In the genomic region with DNA sequence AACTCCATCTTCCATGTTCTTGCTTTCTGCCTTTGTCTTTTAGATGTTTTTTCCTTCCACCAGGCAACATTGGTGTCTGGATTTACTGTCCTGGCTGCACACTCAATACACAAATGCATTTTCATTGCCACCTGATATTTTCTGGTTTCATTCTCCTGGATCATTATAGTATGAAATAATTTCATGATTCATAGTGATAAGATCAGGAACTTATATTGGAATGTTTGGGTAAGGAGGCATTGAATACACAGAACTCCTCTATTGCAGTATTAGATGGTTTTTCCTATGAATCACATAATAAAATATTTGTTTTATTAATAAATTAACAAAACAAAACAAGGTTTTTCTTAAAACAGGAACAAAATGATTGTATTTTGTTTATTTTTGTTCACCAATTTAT, we compare ENCODE assay signal across 8 cellular contexts.
"Had no signal": no experiment of that assay in that cellular context is flagged by ENCODE, and none has a peak within 500 bp of the region (broad histone marks: within the 10 kb centered on the region; RNA-seq: fewer than 3 reads in every experiment).

No MANE protein-coding gene starts in this region.

- DNase-seq: GDM1, GF-D8 had no signal

- H3K4me3 ChIP-seq: GM12878 had no signal

- ATAC-seq: GM12878 had no signal

- FAIRE-seq: G401.6, GM12878, GM12891, GM12892, GM18507, GM19239 had no signal
